In the genomic region with DNA sequence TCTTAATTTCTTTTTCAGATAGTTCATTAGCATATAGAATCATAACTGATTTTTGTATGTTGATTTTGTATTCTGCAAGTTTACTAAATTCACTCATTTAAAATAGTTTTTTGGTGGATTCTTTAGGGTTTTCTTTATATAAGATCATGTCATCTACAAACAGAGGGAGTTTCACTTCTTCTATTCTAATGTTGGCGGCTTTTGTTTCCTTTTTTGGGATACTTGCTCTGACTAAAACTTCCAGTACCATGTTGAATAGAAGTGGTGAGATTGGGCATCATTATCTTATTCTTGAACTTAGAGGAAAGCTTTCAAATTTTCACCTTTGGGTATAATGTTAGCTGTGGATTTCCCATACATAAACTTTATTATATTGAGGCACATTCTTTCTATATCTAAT, we compare ENCODE assay signal across 26 cellular contexts.
"Had no signal": no experiment of that assay in that cellular context is flagged by ENCODE, and none has a peak within 500 bp of the region (broad histone marks: within the 10 kb centered on the region; RNA-seq: fewer than 3 reads in every experiment).

No MANE protein-coding gene starts in this region.

- H3K36me3 ChIP-seq: heart left ventricle, neutrophil, ovary, right atrium auricular region, spleen, thoracic aorta, vagina, WERI-Rb-1 had no signal

- H3K9me3 Mint-ChIP-seq: activated CD4-positive, alpha-beta T cell treated with anti-CD3 and anti-CD28 coated beads, Interleukin-2, amount 10 ng/mL, durations not matched to agents 7 days and 5 days; activated T-helper 1 cell treated with anti-CD3 and anti-CD28 coated beads, Interleukin-12 subunit alpha, Interleukin-12 subunit beta, Interleukin-2, Interleukin-4 antibody, amounts not matched to agents 30 ng/mL and 10 ng/mL and 1 ng/mL, durations not matched to agents 14 hours and 24 hours and 36 hours had no signal

- DNase-seq: activated CD4-positive, alpha-beta T cell treated with anti-CD3 and anti-CD28 coated beads, Interleukin-2, amount 10 ng/mL, durations not matched to agents 7 days and 5 days; activated CD4-positive, CD25-positive, alpha-beta regulatory T cell treated with anti-CD3 and anti-CD28 coated beads, Interleukin-2, amount 50 U/mL, for 72 hours; activated CD8-positive, alpha-beta memory T cell treated with anti-CD3 and anti-CD28 coated beads, Interleukin-2, amount 10 ng/mL, durations not matched to agents 7 days and 5 days; activated CD8-positive, alpha-beta T cell treated with anti-CD3 and anti-CD28 coated beads for 36 hours; activated gamma-delta T cell; activated naive CD4-positive, alpha-beta T cell treated with anti-CD3 and anti-CD28 coated beads, Interleukin-2, amount 50 U/mL, for 16 hours; activated T-cell treated with anti-CD3 and anti-CD28 coated beads for 4 hours; aorta; heart left ventricle; left cardiac atrium; ovary; psoas muscle; spleen; stimulated activated CD4-positive, alpha-beta T cell treated with anti-CD3 and anti-CD28 coated beads, Interleukin-4, amount 100 ng/mL, for 1 hour; stimulated activated naive CD4-positive, alpha-beta T cell; WERI-Rb-1 had no signal

- H3K36me3 Mint-ChIP-seq: activated CD8-positive, alpha-beta memory T cell treated with anti-CD3 and anti-CD28 coated beads, Interleukin-2, amount 10 ng/mL, durations not matched to agents 7 days and 5 days; type B pancreatic cell had no signal

- H3K27ac Mint-ChIP-seq: activated CD4-positive, alpha-beta T cell treated with anti-CD3 and anti-CD28 coated beads, Interleukin-2, amount 10 ng/mL, durations not matched to agents 7 days and 5 days; activated CD8-positive, alpha-beta memory T cell treated with anti-CD3 and anti-CD28 coated beads, Interleukin-2, amount 10 ng/mL, durations not matched to agents 7 days and 5 days; activated CD8-positive, alpha-beta T cell treated with anti-CD3 and anti-CD28 coated beads for 36 hours; activated T-helper 1 cell treated with anti-CD3 and anti-CD28 coated beads, Interleukin-12 subunit alpha, Interleukin-12 subunit beta, Interleukin-2, Interleukin-4 antibody, amounts not matched to agents 30 ng/mL and 10 ng/mL and 1 ng/mL, durations not matched to agents 14 hours and 24 hours and 36 hours; brain; memory B cell; nephron; type B pancreatic cell had no signal

- H3K27me3 ChIP-seq: heart left ventricle, neutrophil, ovary, right atrium auricular region, spleen, vagina had no signal

- H3K4me1 ChIP-seq: heart left ventricle, psoas muscle, right atrium auricular region, spleen, vagina had no signal

- H3K4me3 Mint-ChIP-seq: activated CD4-positive, alpha-beta T cell treated with anti-CD3 and anti-CD28 coated beads, Interleukin-2, amount 10 ng/mL, durations not matched to agents 7 days and 5 days; activated CD8-positive, alpha-beta memory T cell treated with anti-CD3 and anti-CD28 coated beads, Interleukin-2, amount 10 ng/mL, durations not matched to agents 7 days and 5 days; activated CD8-positive, alpha-beta T cell treated with anti-CD3 and anti-CD28 coated beads for 36 hours; activated T-helper 1 cell treated with anti-CD3 and anti-CD28 coated beads, Interleukin-12 subunit alpha, Interleukin-12 subunit beta, Interleukin-2, Interleukin-4 antibody, amounts not matched to agents 30 ng/mL and 10 ng/mL and 1 ng/mL, durations not matched to agents 14 hours and 24 hours and 36 hours; brain; memory B cell; nephron; type B pancreatic cell had no signal

- H3K27me3 Mint-ChIP-seq: activated CD4-positive, alpha-beta T cell treated with anti-CD3 and anti-CD28 coated beads, Interleukin-2, amount 10 ng/mL, durations not matched to agents 7 days and 5 days; activated CD8-positive, alpha-beta memory T cell treated with anti-CD3 and anti-CD28 coated beads, Interleukin-2, amount 10 ng/mL, durations not matched to agents 7 days and 5 days; activated CD8-positive, alpha-beta T cell treated with anti-CD3 and anti-CD28 coated beads for 36 hours; memory B cell; type B pancreatic cell had no signal

- ATAC-seq: activated CD8-positive, alpha-beta memory T cell treated with anti-CD3 and anti-CD28 coated beads, Interleukin-2, amount 10 ng/mL, durations not matched to agents 7 days and 5 days; activated CD8-positive, alpha-beta T cell treated with anti-CD3 and anti-CD28 coated beads for 36 hours; heart left ventricle; left cardiac atrium; psoas muscle had no signal

- H3K4me1 Mint-ChIP-seq: activated CD4-positive, alpha-beta T cell treated with anti-CD3 and anti-CD28 coated beads, Interleukin-2, amount 10 ng/mL, durations not matched to agents 7 days and 5 days; activated CD8-positive, alpha-beta memory T cell treated with anti-CD3 and anti-CD28 coated beads, Interleukin-2, amount 10 ng/mL, durations not matched to agents 7 days and 5 days; brain; nephron had no signal

- H3K27ac ChIP-seq: epithelial cell of prostate, heart left ventricle, neutrophil, ovary, psoas muscle, right atrium auricular region, spleen, thoracic aorta, vagina, WERI-Rb-1 had no signal

- H3K9me3 ChIP-seq: neutrophil, ovary, vagina had no signal

- H3K4me3 ChIP-seq: heart left ventricle, ovary, psoas muscle, right atrium auricular region, spleen, thoracic aorta, vagina had no signal
